ENCODE assay signal across 1 cellular context in genomic region chr9:132931178-132931735, GRCh38.
TF ChIP-seq lines count a peak whose summit lies in the region.

No MANE protein-coding gene starts in this region.

TF ChIP-seq in IMR-90, 13 proteins besides CTCF, POLR2A, EP300 and RAD21:
- TF ChIP-seq, protein P1, sequence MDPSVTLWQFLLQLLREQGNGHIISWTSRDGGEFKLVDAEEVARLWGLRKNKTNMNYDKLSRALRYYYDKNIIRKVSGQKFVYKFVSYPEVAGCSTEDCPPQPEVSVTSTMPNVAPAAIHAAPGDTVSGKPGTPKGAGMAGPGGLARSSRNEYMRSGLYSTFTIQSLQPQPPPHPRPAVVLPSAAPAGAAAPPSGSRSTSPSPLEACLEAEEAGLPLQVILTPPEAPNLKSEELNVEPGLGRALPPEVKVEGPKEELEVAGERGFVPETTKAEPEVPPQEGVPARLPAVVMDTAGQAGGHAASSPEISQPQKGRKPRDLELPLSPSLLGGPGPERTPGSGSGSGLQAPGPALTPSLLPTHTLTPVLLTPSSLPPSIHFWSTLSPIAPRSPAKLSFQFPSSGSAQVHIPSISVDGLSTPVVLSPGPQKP (IDR thresholded peaks at IDR 0.05; ENCODE audit: borderline replicate concordance, low read depth, low read length) = no peak
- no peak for TF ChIP-seq MXI1 (IDR thresholded peaks at IDR 0.05; ENCODE audit: borderline replicate concordance, low read depth, low read length)
- TF ChIP-seq RCOR1 (IDR thresholded peaks at IDR 0.05; ENCODE audit: insufficient replicate concordance, low read length) = no peak
- TF ChIP-seq CHD1 (IDR thresholded peaks at IDR 0.05; ENCODE audit: low read depth, low read length) = no peak
- TF ChIP-seq, protein P2, sequence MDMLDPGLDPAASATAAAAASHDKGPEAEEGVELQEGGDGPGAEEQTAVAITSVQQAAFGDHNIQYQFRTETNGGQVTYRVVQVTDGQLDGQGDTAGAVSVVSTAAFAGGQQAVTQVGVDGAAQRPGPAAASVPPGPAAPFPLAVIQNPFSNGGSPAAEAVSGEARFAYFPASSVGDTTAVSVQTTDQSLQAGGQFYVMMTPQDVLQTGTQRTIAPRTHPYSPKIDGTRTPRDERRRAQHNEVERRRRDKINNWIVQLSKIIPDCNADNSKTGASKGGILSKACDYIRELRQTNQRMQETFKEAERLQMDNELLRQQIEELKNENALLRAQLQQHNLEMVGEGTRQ (IDR thresholded peaks at IDR 0.05; ENCODE audit: low read depth, low read length) = no peak
- no peak for TF ChIP-seq NFE2L2 (IDR thresholded peaks at IDR 0.05; ENCODE audit: low read depth, low read length)
- no peak for TF ChIP-seq BHLHE40 (IDR thresholded peaks at IDR 0.05; ENCODE audit: low read depth, low read length)
- no peak for TF ChIP-seq MAFK (IDR thresholded peaks at IDR 0.05; ENCODE audit: low read depth, low read length)
